Comparison of ENCODE assay signal across 8 cellular contexts in the genomic region with DNA sequence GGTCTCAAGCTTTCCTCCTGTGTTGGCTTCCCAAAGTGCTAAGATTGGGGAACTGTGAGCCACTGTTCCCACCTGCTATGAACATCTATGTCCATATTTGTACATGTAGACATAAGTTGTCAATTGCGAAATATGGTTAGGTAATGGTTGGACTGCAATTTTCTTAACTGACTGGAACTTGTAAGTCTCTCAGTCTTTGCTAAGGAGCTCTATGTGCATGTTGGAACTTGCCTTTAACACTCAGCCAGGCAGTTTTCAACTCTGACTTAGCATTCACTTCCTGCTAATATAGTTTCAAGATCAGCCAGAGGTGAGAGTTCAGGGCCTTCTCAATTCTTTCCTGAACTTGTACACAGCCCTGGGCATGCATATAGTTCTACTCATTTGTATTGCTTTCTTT. TPM values are rescaled to one million over a fixed set of nuclear protein-coding genes. Genes with fewer than 3 reads are reported as not detected.
DNase-seq lines count a peak whose midpoint lies in the region; ATAC-seq and TF ChIP-seq lines count a peak whose summit lies in the region.

No MANE protein-coding gene starts in this region.

- no peak for TF ChIP-seq CTCF in AG10803 (conservative IDR thresholded peaks at IDR 0.05; ENCODE audit: low read length)
- TF ChIP-seq CTCF in epithelial cell of esophagus (IDR thresholded peaks at IDR 0.05; ENCODE audit: insufficient read depth, low read depth, low read length, missing control alignments): no peak

- CTCF ChIA-PET in activated CD4-positive, alpha-beta memory T cell treated with anti-CD3 and anti-CD28 coated beads, Interleukin-2, amount 10 ng/mL, durations not matched to agents 7 days and 5 days (lab: Charles Lee): interaction anchor here (1.2 kb wide), 1 partner anchor 13 kb away, joined by 3 read pairs; no protein-coding TSS in a partner anchor

- no peak overlapping the region for H3K4me3 Mint-ChIP-seq in activated CD4-positive, alpha-beta memory T cell treated with anti-CD3 and anti-CD28 coated beads, Interleukin-2, amount 10 ng/mL, durations not matched to agents 7 days and 5 days

- peaks cover 9% of the 10 kb centered on the region for H3K9me3 Mint-ChIP-seq in activated CD4-positive, alpha-beta memory T cell treated with anti-CD3 and anti-CD28 coated beads, Interleukin-2, amount 10 ng/mL, durations not matched to agents 7 days and 5 days

- H3K36me3 Mint-ChIP-seq in activated CD4-positive, alpha-beta memory T cell treated with anti-CD3 and anti-CD28 coated beads, Interleukin-2, amount 10 ng/mL, durations not matched to agents 7 days and 5 days (ENCODE audit: low read depth): peaks cover 3% of the 10 kb centered on the region

- H3K4me3 ChIP-seq in AG10803 (ENCODE audit: low read length) (no peak overlapping the region), epithelial cell of esophagus (ENCODE audit: low read length) (no peak overlapping the region)

- intact Hi-C loops in posterior vena cava (cut with DNase I): no loop called here

- H3K27me3 Mint-ChIP-seq in activated CD4-positive, alpha-beta memory T cell treated with anti-CD3 and anti-CD28 coated beads, Interleukin-2, amount 10 ng/mL, durations not matched to agents 7 days and 5 days: no peaks in the 10 kb centered on the region

- no peak overlapping the region for H3K27ac Mint-ChIP-seq in activated CD4-positive, alpha-beta memory T cell treated with anti-CD3 and anti-CD28 coated beads, Interleukin-2, amount 10 ng/mL, durations not matched to agents 7 days and 5 days

- DNase-seq in AG10803 (ENCODE audit: low read depth) (peak; percentile 93), HT-29 (ENCODE audit: low spot score) (peak; percentile 45), epithelial cell of esophagus (ENCODE audit: low read depth) (peak; percentile 100), posterior vena cava (ENCODE audit: low spot score) (no peak), GOT3 (lab: John Stamatoyannopoulos, UW) (no peak)
- DNase-seq in activated CD4-positive, alpha-beta memory T cell treated with anti-CD3 and anti-CD28 coated beads, Interleukin-2, amount 10 ng/mL, durations not matched to agents 7 days and 5 days: no peak

- peaks cover 9% of the 10 kb centered on the region for H3K4me1 Mint-ChIP-seq in activated CD4-positive, alpha-beta memory T cell treated with anti-CD3 and anti-CD28 coated beads, Interleukin-2, amount 10 ng/mL, durations not matched to agents 7 days and 5 days

- ATAC-seq in GM19395 (IDR thresholded peaks at IDR 0.05; ENCODE audit: unreplicated experiment) (peak; percentile 38), GM18907 (IDR thresholded peaks at IDR 0.05; ENCODE audit: unreplicated experiment) (no peak)

- POLR2A ChIA-PET in activated CD4-positive, alpha-beta memory T cell treated with anti-CD3 and anti-CD28 coated beads, Interleukin-2, amount 10 ng/mL, durations not matched to agents 7 days and 5 days (lab: Charles Lee): no interaction called here

RNA-seq across cellular contexts. Expression of gene EEA1, which starts 44.5 kb away (rescaled TPM):
- total RNA-seq in HT-29 (2014; rRNA removed; shearing (Covaris generic)): 3.2 and 3.4 TPM in 2 replicates
- total RNA-seq in posterior vena cava: 10 to 100 TPM; 42.4 to 48.2 TPM
- 10 to 100 TPM; 12.6 to 16.1 TPM for total RNA-seq in activated CD4-positive, alpha-beta memory T cell treated with anti-CD3 and anti-CD28 coated beads, Interleukin-2, amount 10 ng/mL, durations not matched to agents 7 days and 5 days

Comparison
In these comparisons a context has a peak if more than half of its experiments do, and no peak if none do; other contexts are left out.
1. DNase-seq: peak in AG10803 (single experiment), HT-29 (single experiment) and epithelial cell of esophagus (single experiment); none in posterior vena cava (single experiment), activated CD4-positive, alpha-beta memory T cell treated with anti-CD3 and anti-CD28 coated beads, Interleukin-2, amount 10 ng/mL, durations not matched to agents 7 days and 5 days (single experiment) and GOT3 (single experiment).